1 cellular context compared by ENCODE assay signal in genomic region chr16:144797-145252, GRCh38.
TF ChIP-seq lines count a peak whose summit lies in the region.

No MANE protein-coding gene starts in this region.

TF ChIP-seq in HepG2, 621 proteins besides CTCF, POLR2A, EP300 and RAD21:
- peak; percentile 79 for TF ChIP-seq CEBPB (IDR thresholded peaks at IDR 0.05; ENCODE audit: borderline replicate concordance, low read depth, low read length)
- peak; percentile 33; the same call in 1 of the 2 replicates for TF ChIP-seq CEBPG (CRISPR knock-in tag; IDR thresholded peaks at IDR 0.05)
- TF ChIP-seq ZNF292 (CRISPR knock-in tag; IDR thresholded peaks at IDR 0.05; ENCODE audit: borderline replicate concordance, low read depth): no peak
